Comparison of ENCODE assay signal across 9 cellular contexts in genomic region chr13:63285426-63285825, GRCh38.
"Had no signal": no experiment of that assay in that cellular context is flagged by ENCODE, and none has a peak within 500 bp of the region (broad histone marks: within the 10 kb centered on the region; RNA-seq: fewer than 3 reads in every experiment).

No MANE protein-coding gene starts in this region.

- DNase-seq: H9, HCEC 1CT, KBM-7 had no signal

- H3K4me3 ChIP-seq: GM23338 had no signal

- H3K27ac ChIP-seq: HL-60, KMS-11 had no signal

- ATAC-seq: GM23338, HepG2 had no signal

- FAIRE-seq: H1, H54, HepG2 had no signal
